In genomic region chr13:100129605-100130004, GRCh38 we compare ENCODE assay signal across 8 cellular contexts.
DNase-seq lines count a peak whose midpoint lies in the region; ATAC-seq and TF ChIP-seq lines count a peak whose summit lies in the region.

No MANE protein-coding gene starts in this region.

- ATAC-seq in GM19043 (IDR thresholded peaks at IDR 0.05; ENCODE audit: low read depth, unreplicated experiment): peak; percentile 72
- ATAC-seq in HG02852 (IDR thresholded peaks at IDR 0.05; ENCODE audit: unreplicated experiment): peak; percentile 79

- no peaks in the 10 kb centered on the region for H3K9me2 ChIP-seq in MM.1S (replicated peaks; ENCODE audit: insufficient read depth, low read length)

- no peak for TF ChIP-seq CTCF in nephron progenitor cell (IDR thresholded peaks at IDR 0.05)
- no peak for TF ChIP-seq CTCF in MM.1S (IDR thresholded peaks at IDR 0.05; ENCODE audit: low read length)

- DNase-seq in RPMI8226 (peak; percentile 5), nephron progenitor cell (no peak), SW 1271 (lab: John Stamatoyannopoulos, UW) (no peak), caudate nucleus (lab: John Stamatoyannopoulos, UW) (no peak), MM.1S (no peak)
- no peak for DNase-seq in stimulated activated CD4-positive, alpha-beta T cell treated with anti-CD3 and anti-CD28 coated beads, Interleukin-2, amount 100 ng/mL, for 24 hours

- no peaks in the 10 kb centered on the region for H4K20me1 ChIP-seq in MM.1S (ENCODE audit: insufficient read depth, low read length)

- peaks cover 31% of the 10 kb centered on the region for H3K4me1 Mint-ChIP-seq in nephron progenitor cell

- no peaks in the 10 kb centered on the region for H3K27me3 ChIP-seq in MM.1S (replicated peaks; ENCODE audit: insufficient read depth, low read length)

- H3F3A ChIP-seq in MM.1S (ENCODE audit: insufficient read depth, low read length): no peaks in the 10 kb centered on the region

- no peaks in the 10 kb centered on the region for H3K9me3 Mint-ChIP-seq in nephron progenitor cell

- H3K36me3 Mint-ChIP-seq in nephron progenitor cell (ENCODE audit: low read depth): peaks cover 41% of the 10 kb centered on the region

- H3K4me3 Mint-ChIP-seq in nephron progenitor cell: peak overlapping the region; percentile 8

- no peak overlapping the region for H3K4me3 ChIP-seq in MM.1S (ENCODE audit: low read length)

- H3K9ac ChIP-seq in MM.1S (ENCODE audit: low read length): no peak overlapping the region

- H3K4me2 ChIP-seq in MM.1S (ENCODE audit: low read depth, low read length): no peak overlapping the region

- H3K79me2 ChIP-seq in MM.1S (ENCODE audit: low read length): no peaks in the 10 kb centered on the region

- H3K4me1 ChIP-seq in MM.1S (ENCODE audit: low read length): no peaks in the 10 kb centered on the region

- H2AFZ ChIP-seq in MM.1S (ENCODE audit: low read length): no peak overlapping the region

- H3K27me3 Mint-ChIP-seq in nephron progenitor cell (ENCODE audit: low read depth, poor library complexity): no peaks in the 10 kb centered on the region

- no peak overlapping the region for H3K27ac ChIP-seq in caudate nucleus (ENCODE audit: low read depth, low read length)
- H3K27ac ChIP-seq in MM.1S (ENCODE audit: low read length): no peak overlapping the region

- no peaks in the 10 kb centered on the region for H3K36me3 ChIP-seq in MM.1S (replicated peaks; ENCODE audit: insufficient read depth, low read length)

- H3K9me3 ChIP-seq in MM.1S (replicated peaks; ENCODE audit: insufficient read depth, low read length): no peaks in the 10 kb centered on the region

- H3K27ac Mint-ChIP-seq in nephron progenitor cell: peak overlapping the region; percentile 78
